ENCODE assay signal across 18 cellular contexts in the genomic region with DNA sequence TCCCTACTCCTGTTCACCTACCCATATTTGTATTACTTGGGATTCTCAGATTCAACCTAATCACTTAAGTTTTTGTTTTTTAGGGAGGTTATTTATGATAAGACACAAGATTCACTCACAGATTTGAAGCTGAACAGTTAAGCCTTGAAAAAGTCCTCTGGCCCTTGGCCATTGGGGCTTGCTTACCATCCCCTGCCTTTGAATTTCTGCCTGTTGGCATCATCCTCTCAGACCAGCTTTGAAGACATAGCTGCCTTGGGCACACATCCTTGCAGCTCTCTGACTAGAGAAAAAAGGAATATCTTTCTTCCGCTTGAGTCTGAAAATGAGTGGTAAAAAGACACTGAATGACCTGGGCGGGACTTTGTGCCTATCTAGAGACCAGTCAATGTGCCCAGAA.
"Had no signal": no experiment of that assay in that cellular context is flagged by ENCODE, and none has a peak within 500 bp of the region (broad histone marks: within the 10 kb centered on the region; RNA-seq: fewer than 3 reads in every experiment).

No MANE protein-coding gene starts in this region.

- H3K4me3 ChIP-seq: body of pancreas, dorsolateral prefrontal cortex, heart left ventricle, thyroid gland had no signal

- H3K27me3 Mint-ChIP-seq: activated B cell treated with CpG ODN at 0.5 μM for 24 hours had no signal

- H3K9me3 Mint-ChIP-seq: activated CD4-positive, alpha-beta memory T cell treated with anti-CD3 and anti-CD28 coated beads for 36 hours; activated naive CD4-positive, alpha-beta T cell treated with anti-CD3 and anti-CD28 coated beads, Interleukin-2, amount 50 U/mL, for 72 hours; activated T-helper 1 cell treated with anti-CD3 and anti-CD28 coated beads, Interleukin-12 subunit alpha, Interleukin-12 subunit beta, Interleukin-2, Interleukin-4 antibody, amounts not matched to agents 30 ng/mL and 10 ng/mL and 1 ng/mL, durations not matched to agents 14 hours and 24 hours and 36 hours; nephron; T-cell had no signal

- H3K36me3 ChIP-seq: heart left ventricle, thyroid gland had no signal

- H3K27ac Mint-ChIP-seq: activated CD4-positive, alpha-beta memory T cell treated with anti-CD3 and anti-CD28 coated beads for 36 hours; activated naive CD4-positive, alpha-beta T cell treated with anti-CD3 and anti-CD28 coated beads, Interleukin-2, amount 50 U/mL, for 72 hours; activated T-helper 1 cell treated with anti-CD3 and anti-CD28 coated beads, Interleukin-12 subunit alpha, Interleukin-12 subunit beta, Interleukin-2, Interleukin-4 antibody, amounts not matched to agents 30 ng/mL and 10 ng/mL and 1 ng/mL, durations not matched to agents 14 hours and 24 hours and 36 hours; nephron; T-cell had no signal

- H3K4me3 Mint-ChIP-seq: activated B cell treated with CpG ODN at 0.5 μM for 24 hours; activated CD4-positive, alpha-beta memory T cell treated with anti-CD3 and anti-CD28 coated beads for 36 hours; activated T-helper 1 cell treated with anti-CD3 and anti-CD28 coated beads, Interleukin-12 subunit alpha, Interleukin-12 subunit beta, Interleukin-2, Interleukin-4 antibody, amounts not matched to agents 30 ng/mL and 10 ng/mL and 1 ng/mL, durations not matched to agents 14 hours and 24 hours and 36 hours; nephron; T-cell had no signal

- H3K4me1 Mint-ChIP-seq: nephron, T-cell had no signal

- DNase-seq: activated B cell treated with CpG ODN at 0.5 μM for 24 hours; activated CD4-positive, alpha-beta memory T cell treated with anti-CD3 and anti-CD28 coated beads for 36 hours; activated CD4-positive, alpha-beta T cell treated with anti-CD3 and anti-CD28 coated beads for 4 hours; activated gamma-delta T cell treated with Interleukin-2 at 50 U/mL for 16 hours; activated T-cell treated with anti-CD3 and anti-CD28 coated beads for 4 hours; body of pancreas; dorsolateral prefrontal cortex; heart left ventricle; posterior cingulate gyrus; stimulated activated CD4-positive, alpha-beta T cell treated with anti-CD3 and anti-CD28 coated beads, Interleukin-12 subunit alpha, Interleukin-12 subunit beta, amount 100 ng/mL, for 4 hours; stimulated activated CD4-positive, alpha-beta T cell treated with anti-CD3 and anti-CD28 coated beads, Interleukin-1b, Interleukin-23, amount 100 ng/mL, for 48 hours; stimulated activated CD8-positive, alpha-beta memory T cell treated with anti-CD3 and anti-CD28 coated beads, Interleukin-4, amount 100 ng/mL, for 48 hours; stimulated activated naive CD4-positive, alpha-beta T cell; T-cell; thyroid gland had no signal

- H3K27me3 ChIP-seq: body of pancreas, dorsolateral prefrontal cortex, heart left ventricle, thyroid gland had no signal

- ATAC-seq: activated naive CD4-positive, alpha-beta T cell treated with anti-CD3 and anti-CD28 coated beads, Interleukin-2, amount 50 U/mL, for 72 hours; body of pancreas; heart left ventricle; T-cell had no signal

- H3K27ac ChIP-seq: body of pancreas, dorsolateral prefrontal cortex, heart left ventricle, thyroid gland had no signal

- H3K36me3 Mint-ChIP-seq: activated CD4-positive, alpha-beta memory T cell treated with anti-CD3 and anti-CD28 coated beads for 36 hours; activated naive CD4-positive, alpha-beta T cell treated with anti-CD3 and anti-CD28 coated beads, Interleukin-2, amount 50 U/mL, for 72 hours; T-cell had no signal

- H3K4me1 ChIP-seq: body of pancreas, thyroid gland had no signal

- H3K9me3 ChIP-seq: body of pancreas, thyroid gland had no signal
